Comparison of ENCODE assay signal across 8 cellular contexts in the genomic region with DNA sequence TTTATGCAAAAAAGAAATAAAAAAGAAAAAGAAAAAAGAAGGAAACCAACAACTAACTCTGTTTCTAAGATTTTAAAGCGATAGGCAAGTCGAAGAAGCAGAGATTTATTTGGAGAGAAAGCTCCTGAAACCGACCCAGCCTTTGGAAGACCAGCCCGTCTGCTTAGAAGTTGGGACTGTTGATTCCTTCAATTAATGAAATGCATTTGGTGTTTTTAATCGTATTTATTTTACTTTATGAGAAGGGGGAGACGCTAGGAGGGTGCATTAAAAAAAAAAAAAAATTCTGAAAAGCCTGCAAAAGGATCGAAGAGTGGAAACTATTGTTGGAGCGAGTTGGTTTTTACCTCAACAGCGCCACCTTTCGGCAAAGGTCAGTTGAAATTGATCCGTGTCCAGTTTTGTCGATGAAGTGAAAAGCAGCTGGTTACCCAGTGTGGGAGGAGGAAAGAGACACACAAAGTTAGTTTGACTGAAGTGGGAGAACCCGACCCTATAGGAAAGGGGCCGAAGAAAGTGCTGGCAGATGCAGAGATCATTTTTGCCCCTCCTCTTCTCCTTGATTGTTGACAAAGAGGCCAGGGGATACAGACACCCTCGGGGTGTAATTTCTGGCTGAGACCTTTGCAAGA. TPM values are rescaled to one million over a fixed set of nuclear protein-coding genes. Genes with fewer than 3 reads are reported as not detected.
DNase-seq lines count a peak whose midpoint lies in the region; ATAC-seq and TF ChIP-seq lines count a peak whose summit lies in the region.

No MANE protein-coding gene starts in this region.

- WGBS in esophagus muscularis mucosa: 1% methylated on average over 15 of the region's 15 CpGs

- no peak for ATAC-seq in GM19452 (IDR thresholded peaks at IDR 0.05; ENCODE audit: unreplicated experiment)

- H3K27me3 ChIP-seq in BJ (ENCODE audit: control insufficient read depth, insufficient read depth, low read length) (no peaks in the 10 kb centered on the region), esophagus muscularis mucosa (peaks cover 0 to 22% (median 0%) of the 10 kb centered on the region in 4 donors), mucosa of stomach (ENCODE audit: control insufficient read depth, insufficient read depth, low read length) (peaks cover 5% of the 10 kb centered on the region)

- peak overlapping the region; percentile 56 for H3K4me3 ChIP-seq in BJ (ENCODE audit: low read depth, low read length)
- H3K4me3 ChIP-seq in HFF-Myc (replicated peaks; ENCODE audit: low read depth, low read length): no peak overlapping the region
- H3K4me3 ChIP-seq in esophagus muscularis mucosa: peak overlapping the region; percentile 60 to 80 (median 70)
- H3K4me3 ChIP-seq in mucosa of stomach (ENCODE audit: low read length): peak overlapping the region; percentile 29

- H3K27ac ChIP-seq in esophagus muscularis mucosa (replicated peaks in 1 of 4): peak overlapping the region; percentile 78 to 88 (median 86)

- CTCF ChIA-PET in BJ (lab: Yijun Ruan, JAX): interaction anchor here (0.5 to 3.0 kb wide), 53 partner anchors 10 to 1677 kb away, joined by 3 to 8 read pairs (median 3); no protein-coding TSS in a partner anchor

- peak overlapping the region; percentile 85 for H3K9ac ChIP-seq in mucosa of stomach (ENCODE audit: low read length)

- intact Hi-C loops in esophagus muscularis mucosa (cut with DNase I): loop anchor here (2.0 to 10.0 kb wide), 4 partner anchors 527 to 1480 kb away; no protein-coding TSS in a partner anchor

- peak; percentile 73 for TF ChIP-seq CTCF in BJ (IDR thresholded peaks at IDR 0.05; ENCODE audit: insufficient read depth, low read depth, low read length)
- TF ChIP-seq CTCF in HFF-Myc (IDR thresholded peaks at IDR 0.05; ENCODE audit: low read depth, low read length, missing control alignments): peak; percentile 78
- peak; percentile 67 to 73 (median 69) for TF ChIP-seq CTCF in esophagus muscularis mucosa (IDR thresholded peaks at IDR 0.05)

- DNase-seq in BJ (ENCODE audit: low read depth): no peak
- peak; percentile 31 for DNase-seq in HFF-Myc (ENCODE audit: extremely low read depth, low read depth)
- peak; percentile 60 for DNase-seq in NOMO-1 treated with DMSO at 0.1 percent for 48 hours (lab: John Stamatoyannopoulos, UW; ENCODE audit: unreplicated experiment)
- peak; percentile 81 for DNase-seq in activated T-cell treated with anti-CD3 and anti-CD28 coated beads for 4 hours
- DNase-seq in esophagus muscularis mucosa (ENCODE audit: extremely low spot score): peak; percentile 96
- DNase-seq in stimulated activated CD8-positive, alpha-beta memory T cell treated with anti-CD3 and anti-CD28 coated beads, Interleukin-4, amount 100 ng/mL, for 1 hour (ENCODE audit: low read depth in 2 of 2, low spot score in 1 of 2): peak; percentile 56 to 61

- POLR2A ChIA-PET in BJ (lab: Charles Lee): interaction anchor here (0.6 to 0.7 kb wide), 2 partner anchors 593 to 789 kb away, joined by 3 to 9 read pairs; no protein-coding TSS in a partner anchor

- H3K9me3 ChIP-seq in esophagus muscularis mucosa: no peaks in the 10 kb centered on the region
- no peaks in the 10 kb centered on the region for H3K9me3 ChIP-seq in mucosa of stomach (ENCODE audit: control insufficient read depth, low read length)

- no peak for TF ChIP-seq EP300 in esophagus muscularis mucosa (IDR thresholded peaks at IDR 0.05)

- H3K4me1 ChIP-seq in esophagus muscularis mucosa (peaks cover 0 to 43% (median 33%) of the 10 kb centered on the region in 4 donors), mucosa of stomach (ENCODE audit: control insufficient read depth, insufficient read depth, low read length) (no peaks in the 10 kb centered on the region)

- no peak for TF ChIP-seq POLR2A in esophagus muscularis mucosa (IDR thresholded peaks at IDR 0.05; ENCODE audit: low read depth)

- no peaks in the 10 kb centered on the region for H3K36me3 ChIP-seq in BJ (ENCODE audit: control insufficient read depth, insufficient read depth, low read length)
- H3K36me3 ChIP-seq in esophagus muscularis mucosa: no peaks in the 10 kb centered on the region
- H3K36me3 ChIP-seq in mucosa of stomach (ENCODE audit: control insufficient read depth, insufficient read depth, low read length): no peaks in the 10 kb centered on the region

RNA-seq across cellular contexts. Expression of gene MAF, which starts 1.6 kb away (rescaled TPM):
- polyA plus RNA-seq in BJ (2011; rRNA removed): 1.5 and 1.7 TPM in 2 replicates
- 1.8 and 2.3 TPM in 2 replicates for polyA minus RNA-seq in BJ (2011; rRNA and poly(A)+ RNA removed)
- total RNA-seq in esophagus muscularis mucosa: 10 to 100 TPM; 30.4 to 55.1 (median 40.8) TPM
